9 cellular contexts compared by ENCODE assay signal in genomic region chr3:30354972-30355371, GRCh38.
DNase-seq lines count a peak whose midpoint lies in the region; TF ChIP-seq lines count a peak whose summit lies in the region.
"Had no signal": no experiment of that assay in that cellular context is flagged by ENCODE, and none has a peak within 500 bp of the region (broad histone marks: within the 10 kb centered on the region; RNA-seq: fewer than 3 reads in every experiment).

No MANE protein-coding gene starts in this region.

- TF ChIP-seq CTCF in VCaP (conservative IDR thresholded peaks at IDR 0.05) (no peak), dorsolateral prefrontal cortex (IDR thresholded peaks at IDR 0.05 in 54 of 56, conservative IDR thresholded peaks at IDR 0.05 in 2 of 56; ENCODE audit: low read depth in 1 of 56, partially characterized antibody in 56 of 56) (no peak)

- H3K4me3 ChIP-seq in rectal smooth muscle tissue (ENCODE audit: low read length) (no peak overlapping the region), dorsolateral prefrontal cortex (no peak overlapping the region)
- H3K4me3 ChIP-seq: SK-N-MC had no signal

- H3K27ac ChIP-seq in VCaP (peak overlapping the region; percentile 82), rectal smooth muscle tissue (ENCODE audit: low read depth, low read length) (peak overlapping the region; percentile 63), dorsolateral prefrontal cortex (peak overlapping the region in 11 of 59 donors; percentile 10 to 37 (median 22))
- H3K27ac ChIP-seq: SK-N-MC had no signal

- H3K9ac ChIP-seq in rectal smooth muscle tissue (ENCODE audit: low read length): no peak overlapping the region

- intact Hi-C loops in dorsolateral prefrontal cortex (cut with DNase I): no loop called here

- no peaks in the 10 kb centered on the region for H3K36me3 ChIP-seq in rectal smooth muscle tissue (ENCODE audit: control insufficient read depth, insufficient read depth, low read length)

- DNase-seq in DMS153 treated with DMSO at 0.1 percent for 48 hours (lab: John Stamatoyannopoulos, UW; ENCODE audit: unreplicated experiment) (peak; percentile 66), NCI-H1436 treated with DMSO at 0.1 percent for 48 hours (lab: John Stamatoyannopoulos, UW) (peak; percentile 56), SK-N-DZ (ENCODE audit: low spot score) (no peak), SKM-1 treated with dmso at 0.1 percent for 144 hours (lab: John Stamatoyannopoulos, UW; ENCODE audit: unreplicated experiment) (no peak), dorsolateral prefrontal cortex (no peak)
- no peak for DNase-seq in stimulated activated CD4-positive, alpha-beta T cell treated with anti-CD3 and anti-CD28 coated beads, Interleukin-4, amount 100 ng/mL, for 24 hours

- H3K4me1 ChIP-seq in rectal smooth muscle tissue (ENCODE audit: control insufficient read depth, insufficient read depth, low read length): peaks cover 8% of the 10 kb centered on the region

- H3K27me3 ChIP-seq in rectal smooth muscle tissue (ENCODE audit: control insufficient read depth, insufficient read depth, low read length) (no peaks in the 10 kb centered on the region), dorsolateral prefrontal cortex (no peaks in the 10 kb centered on the region)

Comparison
In these comparisons a context has a peak if more than half of its experiments do, and no peak if none do; other contexts are left out.
1. DNase-seq: peak in DMS153 treated with DMSO at 0.1 percent for 48 hours (single experiment) and NCI-H1436 treated with DMSO at 0.1 percent for 48 hours (single experiment); none in stimulated activated CD4-positive, alpha-beta T cell treated with anti-CD3 and anti-CD28 coated beads, Interleukin-4, amount 100 ng/mL, for 24 hours (single experiment), SK-N-DZ (single experiment), SKM-1 treated with dmso at 0.1 percent for 144 hours (single experiment) and dorsolateral prefrontal cortex (0 of 10).